In genomic region chr2:8447610-8448221, GRCh38 we compare ENCODE assay signal across 14 cellular contexts.
A peak's percentile ranks its signal among the peaks of the same experiment; 100 is the strongest.
DNase-seq lines count a peak whose midpoint lies in the region; ATAC-seq, FAIRE-seq and TF ChIP-seq lines count a peak whose summit lies in the region.
"Had no signal": no experiment of that assay in that cellular context is flagged by ENCODE, and none has a peak within 500 bp of the region (broad histone marks: within the 10 kb centered on the region; RNA-seq: fewer than 3 reads in every experiment).

No MANE protein-coding gene starts in this region.

- no peak for TF ChIP-seq CTCF in A549 (IDR thresholded peaks at IDR 0.05)
- TF ChIP-seq CTCF in fibroblast of mammary gland (conservative IDR thresholded peaks at IDR 0.05; ENCODE audit: control insufficient read depth, insufficient read depth, low read depth, low read length) = no peak

- no peak overlapping the region for H2AFZ ChIP-seq in GM23248

- 43% methylated on average over 3 of the region's 3 CpGs for WGBS in A549 (ENCODE audit: missing lambda C conversion rate)
- 40 to 43% methylated on average over 3 of the region's 3 CpGs for WGBS in GM23248 (ENCODE audit: low coverage in 1 of 2, low lambda C conversion rate in 2 of 2, missing lambda C conversion rate in 2 of 2), 2 experiments

- H3K79me2 ChIP-seq in GM23248 (ENCODE audit: insufficient read depth) = no peaks in the 10 kb centered on the region

- peaks cover 23% of the 10 kb centered on the region for H3K4me1 ChIP-seq in A549
- peaks cover 19% of the 10 kb centered on the region for H3K4me1 ChIP-seq in GM23248 (ENCODE audit: insufficient read depth)

- H3K27ac ChIP-seq in A549 (peak overlapping the region; percentile 19 to 56; a peak in 5 of 6 replicates), GM23248 (no peak overlapping the region)
- H3K27ac ChIP-seq: dorsolateral prefrontal cortex had no signal

- peak; percentile 6 to 23; a peak in 1 of 5 replicates for TF ChIP-seq EP300 in A549 (IDR thresholded peaks at IDR 0.05)

- DNase-seq in A549 (ENCODE audit: low read depth in 1 of 2, low spot score in 1 of 2) (peak; percentile 61 to 79), GM23248 (peak; percentile 90), fibroblast of mammary gland (ENCODE audit: low read depth) (peak; percentile 74), NCI-H128 (lab: John Stamatoyannopoulos, UW; ENCODE audit: unreplicated experiment) (no peak), T-helper 2 cell (no peak)
- DNase-seq in activated naive CD4-positive, alpha-beta T cell treated with anti-CD3 and anti-CD28 coated beads, Interleukin-2, amount 50 U/mL, for 16 hours = no peak
- no peak for DNase-seq in stimulated activated CD4-positive, alpha-beta T cell treated with anti-CD3 and anti-CD28 coated beads, Interleukin-4, amount 100 ng/mL, for 1 hour
- DNase-seq: activated naive CD8-positive, alpha-beta T cell treated with anti-CD3 and anti-CD28 coated beads, Interleukin-2, amount 50 U/mL, for 24 hours; AML-193; DMS79 treated with DMSO at 0.1 percent for 48 hours; dorsolateral prefrontal cortex; stimulated activated CD4-positive, alpha-beta T cell treated with anti-CD3 and anti-CD28 coated beads, Interleukin-1b, Interleukin-23, amount 100 ng/mL, for 48 hours had no signal

- POLR2A ChIA-PET in A549 (lab: Yijun Ruan, JAX) = no interaction called here

- peak; percentile 51 for FAIRE-seq in A549 (lab: Jason Lieb, UNC)
- FAIRE-seq: TTC549 had no signal

- H3K4me3 ChIP-seq in A549 (no peak overlapping the region), GM23248 (no peak overlapping the region), fibroblast of mammary gland (ENCODE audit: control insufficient read depth, low read depth, low read length) (no peak overlapping the region)
- H3K4me3 ChIP-seq: dorsolateral prefrontal cortex had no signal

- H3K36me3 ChIP-seq in GM23248 (ENCODE audit: low read depth) = no peaks in the 10 kb centered on the region

- in situ Hi-C loops in GM23248 (cut with MboI) = no loop called here

- no peaks in the 10 kb centered on the region for H4K20me1 ChIP-seq in GM23248 (ENCODE audit: insufficient read depth)

- CTCF ChIA-PET in A549 (lab: Yijun Ruan, JAX) = interaction anchor here (1.1 kb wide), 1 partner anchor 9 kb away, joined by 4 read pairs; no protein-coding TSS in a partner anchor

- H3K27me3 ChIP-seq in GM23248 (replicated peaks; ENCODE audit: insufficient read depth) = no peaks in the 10 kb centered on the region

- TF ChIP-seq RAD21 in A549 (conservative IDR thresholded peaks at IDR 0.05 in 1 of 2, IDR thresholded peaks at IDR 0.05 in 1 of 2) = 0 out of 5 replicates have a peak, but pooled peaks of 1 of the 2 experiments have one; percentile 23

- ATAC-seq in A549 (peak; percentile 91 to 95), SK-N-SH treated with all-trans-retinoic acid at 6 μM for 48 hours (peak; percentile 62)
- ATAC-seq: activated naive CD8-positive, alpha-beta T cell treated with anti-CD3 and anti-CD28 coated beads, Interleukin-2, amount 50 U/mL, for 24 hours had no signal

- peak overlapping the region; percentile 31 for H3K4me2 ChIP-seq in A549
- peak overlapping the region; percentile 21 for H3K4me2 ChIP-seq in GM23248 (ENCODE audit: unreplicated experiment)

- no peak for TF ChIP-seq POLR2A in A549 (IDR thresholded peaks at IDR 0.05; ENCODE audit: low read length)

- H3K9me3 ChIP-seq in A549 = 0 out of 3 replicates have a peak, but pooled peaks cover 2% of the 10 kb centered on the region
- H3K9me3 ChIP-seq in GM23248 (ENCODE audit: low read depth) = no peaks in the 10 kb centered on the region

- no peaks in the 10 kb centered on the region for H3K9me2 ChIP-seq in GM23248 (ENCODE audit: insufficient read depth)

- H3K9ac ChIP-seq in GM23248 = no peak overlapping the region

- peaks cover 6% of the 10 kb centered on the region; the same call in 1 of the 2 replicates for H3F3A ChIP-seq in GM23248 (ENCODE audit: insufficient read depth)

TF ChIP-seq in A549, 52 proteins besides CTCF, POLR2A, EP300 and RAD21 (continues in another document):
- TF ChIP-seq RARB (CRISPR knock-in tag; IDR thresholded peaks at IDR 0.05) (0 out of 2 replicates have a peak, but pooled peaks have one; percentile 58), JUN (IDR thresholded peaks at IDR 0.05) (no peak), ZFP36 (IDR thresholded peaks at IDR 0.05; ENCODE audit: borderline replicate concordance, partially characterized antibody) (no peak), ZSCAN20 (CRISPR knock-in tag; IDR thresholded peaks at IDR 0.05) (peak; percentile 96), ELK1 (IDR thresholded peaks at IDR 0.05; ENCODE audit: low read depth, low read length) (no peak), NFE2L2 (conservative IDR thresholded peaks at IDR 0.05; ENCODE audit: low read length) (no peak), TP53 (CRISPR knock-in tag; IDR thresholded peaks at IDR 0.05) (no peak), CHD2 (IDR thresholded peaks at IDR 0.05; ENCODE audit: low read length, partially characterized antibody) (no peak), FOSB (CRISPR knock-in tag; IDR thresholded peaks at IDR 0.05) (peak; percentile 79; the same call in 1 of the 2 replicates), GATA3 (IDR thresholded peaks at IDR 0.05; ENCODE audit: borderline replicate concordance) (peak; percentile 35; the same call in 1 of the 2 replicates), FOSL2 (IDR thresholded peaks at IDR 0.05) (peak; percentile 74), FOSL2 (CRISPR knock-in tag; IDR thresholded peaks at IDR 0.05) (peak; percentile 85)
- TF ChIP-seq, protein P1, sequence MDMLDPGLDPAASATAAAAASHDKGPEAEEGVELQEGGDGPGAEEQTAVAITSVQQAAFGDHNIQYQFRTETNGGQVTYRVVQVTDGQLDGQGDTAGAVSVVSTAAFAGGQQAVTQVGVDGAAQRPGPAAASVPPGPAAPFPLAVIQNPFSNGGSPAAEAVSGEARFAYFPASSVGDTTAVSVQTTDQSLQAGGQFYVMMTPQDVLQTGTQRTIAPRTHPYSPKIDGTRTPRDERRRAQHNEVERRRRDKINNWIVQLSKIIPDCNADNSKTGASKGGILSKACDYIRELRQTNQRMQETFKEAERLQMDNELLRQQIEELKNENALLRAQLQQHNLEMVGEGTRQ (IDR thresholded peaks at IDR 0.05) = peak; percentile 16; the same call in 1 of the 2 replicates

TF ChIP-seq in SK-N-SH treated with all-trans-retinoic acid at 6 μM for 48 hours, 23 proteins besides CTCF, POLR2A, EP300 and RAD21:
- TF ChIP-seq TOX (CRISPR knock-in tag; IDR thresholded peaks at IDR 0.05; ENCODE audit: borderline replicate concordance) = no peak
- TF ChIP-seq OSR1 (CRISPR knock-in tag; IDR thresholded peaks at IDR 0.05) = 0 out of 2 replicates have a peak, but pooled peaks have one; percentile 56
TF ChIP-seq in SK-N-SH treated with all-trans-retinoic acid at 6 μM for 48 hours: peak in this region for 1.

Comparison
In these comparisons a context has a peak if more than half of its experiments do, and no peak if none do; other contexts are left out.
1. DNase-seq: peak in A549 (2 of 2), GM23248 (single experiment) and fibroblast of mammary gland (single experiment); none in activated naive CD4-positive, alpha-beta T cell treated with anti-CD3 and anti-CD28 coated beads, Interleukin-2, amount 50 U/mL, for 16 hours (single experiment), NCI-H128 (single experiment), stimulated activated CD4-positive, alpha-beta T cell treated with anti-CD3 and anti-CD28 coated beads, Interleukin-4, amount 100 ng/mL, for 1 hour (single experiment) and T-helper 2 cell (0 of 5).
2. Of the 1 proteins assayed by ChIP-seq in both A549 and SK-N-SH treated with all-trans-retinoic acid at 6 μM for 48 hours: peak only in A549: RARB; only in SK-N-SH treated with all-trans-retinoic acid at 6 μM for 48 hours: none; in both: none; in neither: 0.